In genomic region chr17:73302189-73302588, GRCh38 we compare ENCODE assay signal across 27 cellular contexts. TPM values are rescaled to one million over a fixed set of nuclear protein-coding genes. Genes with fewer than 3 reads are reported as not detected.
A peak's percentile ranks its signal among the peaks of the same experiment; 100 is the strongest.
DNase-seq lines count a peak whose midpoint lies in the region; TF ChIP-seq lines count a peak whose summit lies in the region.
"Had no signal": no experiment of that assay in that cellular context is flagged by ENCODE, and none has a peak within 500 bp of the region (broad histone marks: within the 10 kb centered on the region; RNA-seq: fewer than 3 reads in every experiment).

No MANE protein-coding gene starts in this region.

- no peaks in the 10 kb centered on the region for H3K36me3 Mint-ChIP-seq in HFFc6 (ENCODE audit: low read depth)
- H3K36me3 Mint-ChIP-seq: CD4-positive, CD25-positive, alpha-beta regulatory T cell; memory B cell; naive B cell had no signal

- H3K27ac Mint-ChIP-seq in HFFc6, result peak overlapping the region; percentile 67
- H3K27ac Mint-ChIP-seq: activated CD4-positive, alpha-beta T cell treated with anti-CD3 and anti-CD28 coated beads for 36 hours; activated naive CD8-positive, alpha-beta T cell treated with anti-CD3 and anti-CD28 coated beads, Interleukin-2, amount 50 U/mL, for 24 hours; activated T-cell treated with anti-CD3 and anti-CD28 coated beads, Interleukin-2, amount 50 U/mL, for 24 hours; CD4-positive, CD25-positive, alpha-beta regulatory T cell; memory B cell; naive B cell; T-helper 1 cell treated with Interleukin-12 subunit alpha and Interleukin-12 subunit beta and Interleukin-4 antibody, amounts not matched to agents 30 μg/mL and 1 μg/mL, for 36 hours had no signal

- no peaks in the 10 kb centered on the region for H3K9me3 ChIP-seq in stomach
- H3K9me3 ChIP-seq: heart left ventricle, SJSA1 had no signal

- H3K9me3 Mint-ChIP-seq in HFFc6, result no peaks in the 10 kb centered on the region
- H3K9me3 Mint-ChIP-seq: activated naive CD8-positive, alpha-beta T cell treated with anti-CD3 and anti-CD28 coated beads, Interleukin-2, amount 50 U/mL, for 24 hours; activated T-cell treated with anti-CD3 and anti-CD28 coated beads, Interleukin-2, amount 50 U/mL, for 24 hours; memory B cell; naive B cell; T-helper 1 cell treated with Interleukin-12 subunit alpha and Interleukin-12 subunit beta and Interleukin-4 antibody, amounts not matched to agents 30 μg/mL and 1 μg/mL, for 36 hours had no signal

- no peaks in the 10 kb centered on the region for H3K36me3 ChIP-seq in stomach
- H3K36me3 ChIP-seq: cardiac muscle cell had no signal

- no peak overlapping the region for H3K4me3 ChIP-seq in fibroblast of the aortic adventitia (ENCODE audit: low read depth, low read length)
- no peak overlapping the region for H3K4me3 ChIP-seq in stomach
- H3K4me3 ChIP-seq: cardiac muscle cell, heart left ventricle, SJSA1, smooth muscle cell had no signal

- DNase-seq in HFFc6, result no peak
- DNase-seq in amniotic epithelial cell (ENCODE audit: low read depth), result peak; percentile 54
- peak; percentile 78 for DNase-seq in fibroblast of the aortic adventitia (ENCODE audit: low read depth)
- no peak for DNase-seq in stomach
- no peak for DNase-seq in SIG-M5 (lab: John Stamatoyannopoulos, UW)
- DNase-seq in DMS114 treated with DMSO at 0.1 percent for 48 hours (lab: John Stamatoyannopoulos, UW; ENCODE audit: unreplicated experiment), result no peak
- no peak for DNase-seq in HCEC 1CT
- no peak for DNase-seq in dedifferentiated amniotic fluid mesenchymal stem cell (ENCODE audit: extremely low spot score)
- DNase-seq: activated CD4-positive, alpha-beta T cell treated with anti-CD3 and anti-CD28 coated beads for 36 hours; activated gamma-delta T cell treated with Interleukin-2 at 50 U/mL for 16 hours; activated naive CD8-positive, alpha-beta T cell treated with anti-CD3 and anti-CD28 coated beads, Interleukin-2, amount 50 U/mL, for 24 hours; activated T-cell treated with anti-CD3 and anti-CD28 coated beads, Interleukin-2, amount 50 U/mL, for 24 hours; CD4-positive, CD25-positive, alpha-beta regulatory T cell; cortex of kidney; heart left ventricle; KG1; left cardiac atrium; naive B cell; NCI-H510A; occipital lobe; PC-3 had no signal

- no peak overlapping the region for H3K4me3 Mint-ChIP-seq in HFFc6
- H3K4me3 Mint-ChIP-seq: activated CD4-positive, alpha-beta T cell treated with anti-CD3 and anti-CD28 coated beads for 36 hours; activated naive CD8-positive, alpha-beta T cell treated with anti-CD3 and anti-CD28 coated beads, Interleukin-2, amount 50 U/mL, for 24 hours; activated T-cell treated with anti-CD3 and anti-CD28 coated beads, Interleukin-2, amount 50 U/mL, for 24 hours; CD4-positive, CD25-positive, alpha-beta regulatory T cell; memory B cell; T-helper 1 cell treated with Interleukin-12 subunit alpha and Interleukin-12 subunit beta and Interleukin-4 antibody, amounts not matched to agents 30 μg/mL and 1 μg/mL, for 36 hours had no signal

- H3K4me1 Mint-ChIP-seq in HFFc6 (ENCODE audit: low read depth), result peaks cover 78% of the 10 kb centered on the region
- H3K4me1 Mint-ChIP-seq: activated CD4-positive, alpha-beta T cell treated with anti-CD3 and anti-CD28 coated beads for 36 hours; activated naive CD8-positive, alpha-beta T cell treated with anti-CD3 and anti-CD28 coated beads, Interleukin-2, amount 50 U/mL, for 24 hours; memory B cell had no signal

- TF ChIP-seq EP300 in stomach (IDR thresholded peaks at IDR 0.05), result no peak

- no peaks in the 10 kb centered on the region for H3K27me3 ChIP-seq in stomach
- H3K27me3 ChIP-seq: cardiac muscle cell, heart left ventricle, SJSA1 had no signal

- no peak for TF ChIP-seq POLR2A in stomach (IDR thresholded peaks at IDR 0.05)

- H3K27ac ChIP-seq in stomach, result peak overlapping the region in 4 of 5 donors; percentile 7 to 63 (median 26)
- H3K27ac ChIP-seq: cardiac muscle cell, SJSA1 had no signal

- H3K4me1 ChIP-seq in stomach, result peaks cover 68 to 97% (median 85%) of the 10 kb centered on the region in 4 donors

- whole genome bisulfite sequencing in stomach, 5 donors, result 39 to 59% (median 52%) methylated on average over 3 of the region's 3 CpGs

- peaks cover 2% of the 10 kb centered on the region; the same call in 1 of the 2 replicates for H3K27me3 Mint-ChIP-seq in HFFc6 (ENCODE audit: insufficient read depth)

- TF ChIP-seq CTCF in HFFc6 (IDR thresholded peaks at IDR 0.05) (no peak), fibroblast of the aortic adventitia (IDR thresholded peaks at IDR 0.05; ENCODE audit: insufficient read depth, low read length) (no peak), stomach (IDR thresholded peaks at IDR 0.05) (no peak)

- intact Hi-C loops in stomach (cut with DNase I; ENCODE audit: low total_unique reads), result no loop called here

RNA-seq across cellular contexts. Expression of gene CDC42EP4, which starts 9.6 kb away (rescaled TPM):
- total RNA-seq in HFFc6 (2021; fragmentation: NEBNext Ultra II Directional; extraction: Animal tissue kit (Norgen Biotek cat#: 25700)), result 10 to 100 TPM; 18.1 to 27.8 (median 25.9) TPM
- total RNA-seq in fibroblast of the aortic adventitia (ENCODE audit: low replicate concordance) (35.5 and 41.8 TPM in 2 replicates), stomach (10 to 100 TPM; 44.6 to 93.3 (median 68.9) TPM)
- 10 to 100 TPM; 23.2 to 38.3 (median 25.7) TPM for polyA plus RNA-seq in stomach

RNA-seq across cellular contexts. Expression of gene CPSF4L, which starts 40.5 kb away (rescaled TPM):
- not detected for total RNA-seq in HFFc6 (2021; fragmentation: NEBNext Ultra II Directional; extraction: Animal tissue kit (Norgen Biotek cat#: 25700))
- total RNA-seq in fibroblast of the aortic adventitia (ENCODE audit: low replicate concordance) (1.1 TPM in 1 of 2 replicates, not detected in the other), stomach (not detected)
- not detected for polyA plus RNA-seq in stomach
- total RNA-seq: activated CD4-positive, alpha-beta T cell treated with anti-CD3 and anti-CD28 coated beads for 36 hours; activated CD8-positive, alpha-beta memory T cell treated with anti-CD3 and anti-CD28 coated beads for 36 hours; cardiac muscle cell; CD4-positive, CD25-positive, alpha-beta regulatory T cell; heart left ventricle; left cardiac atrium; occipital lobe; PC-3; smooth muscle cell had no signal
- polyA plus RNA-seq: cardiac muscle cell; CD4-positive, CD25-positive, alpha-beta regulatory T cell; heart left ventricle; smooth muscle cell had no signal

Comparison
In these comparisons a context has a peak if more than half of its experiments do, and no peak if none do; other contexts are left out.
1. DNase-seq: peak in amniotic epithelial cell (single experiment) and fibroblast of the aortic adventitia (single experiment); none in HFFc6 (single experiment), stomach (single experiment), SIG-M5 (single experiment), DMS114 treated with DMSO at 0.1 percent for 48 hours (single experiment), HCEC 1CT (single experiment) and dedifferentiated amniotic fluid mesenchymal stem cell (single experiment).